Comparison of ENCODE assay signal across 8 cellular contexts in the genomic region with DNA sequence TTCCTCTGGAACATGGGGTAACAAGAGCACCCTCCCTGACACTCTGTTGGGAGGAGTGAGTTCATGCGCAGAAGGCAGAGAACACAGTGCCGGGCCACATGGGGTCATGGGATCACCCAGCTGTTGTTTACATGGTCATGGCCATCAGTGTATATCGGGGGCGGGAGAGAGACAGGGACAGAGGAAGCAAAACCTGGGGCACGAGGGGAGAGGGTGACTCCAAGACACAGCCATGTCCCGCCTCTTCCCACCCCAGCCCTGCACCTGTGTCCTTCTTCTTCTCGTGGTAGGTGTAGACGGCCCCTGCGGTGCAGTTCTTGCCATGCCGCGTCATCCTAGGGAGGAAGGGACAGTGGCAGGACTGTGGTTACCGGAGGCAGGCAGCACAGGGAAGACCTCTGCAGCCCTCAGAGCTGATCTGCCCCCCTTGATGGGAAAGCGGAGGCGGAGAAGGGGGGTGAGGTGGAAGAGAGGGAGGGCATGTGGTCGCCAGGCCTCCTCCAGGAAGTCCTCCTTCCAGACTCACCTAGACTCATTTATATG. TPM values are rescaled to one million over a fixed set of nuclear protein-coding genes. Genes with fewer than 3 reads are reported as not detected.
DNase-seq lines count a peak whose midpoint lies in the region; ATAC-seq and TF ChIP-seq lines count a peak whose summit lies in the region.
"Had no signal": no experiment of that assay in that cellular context is flagged by ENCODE, and none has a peak within 500 bp of the region (broad histone marks: within the 10 kb centered on the region; RNA-seq: fewer than 3 reads in every experiment).

No MANE protein-coding gene starts in this region.

- peak overlapping the region; percentile 41 for H3K27ac Mint-ChIP-seq in activated B cell treated with CpG ODN at 0.5 μM for 24 hours

- DNase-seq in activated B cell treated with CpG ODN at 0.5 μM for 24 hours (no peak), amygdala (lab: John Stamatoyannopoulos, UW) (peak in 34 of 56 donors; percentile 5 to 73 (median 35)), substantia nigra (lab: John Stamatoyannopoulos, UW) (peak in 43 of 49 donors; percentile 10 to 77 (median 51))
- DNase-seq: RPMI8226 had no signal

- H3K27me3 ChIP-seq in mucosa of rectum (ENCODE audit: control insufficient read depth in 2 of 2, insufficient read depth in 2 of 2, low read length in 2 of 2) = no peaks in the 10 kb centered on the region

- peak; percentile 57 for ATAC-seq in activated B cell treated with CpG ODN at 0.5 μM for 24 hours (ENCODE audit: low read depth)
- ATAC-seq in GM18517 (IDR thresholded peaks at IDR 0.05; ENCODE audit: unreplicated experiment) = no peak
- ATAC-seq in GM18867 (IDR thresholded peaks at IDR 0.05; ENCODE audit: unreplicated experiment) = no peak
- no peak for ATAC-seq in GM18873 (IDR thresholded peaks at IDR 0.05; ENCODE audit: low FRiP score, unreplicated experiment)

- peaks cover 40% of the 10 kb centered on the region for H3K4me1 Mint-ChIP-seq in activated B cell treated with CpG ODN at 0.5 μM for 24 hours

- TF ChIP-seq CTCF in activated B cell treated with CpG ODN at 0.5 μM for 24 hours (IDR thresholded peaks at IDR 0.05) = no peak

- peaks cover 47% of the 10 kb centered on the region for H3K36me3 Mint-ChIP-seq in activated B cell treated with CpG ODN at 0.5 μM for 24 hours (ENCODE audit: low read depth)

- H3K4me3 Mint-ChIP-seq in activated B cell treated with CpG ODN at 0.5 μM for 24 hours = no peak overlapping the region

- peak overlapping the region; percentile 90 to 92 for H3K27ac ChIP-seq in mucosa of rectum (ENCODE audit: low read depth in 2 of 2, low read length in 2 of 2)
- peak overlapping the region; percentile 81 for H3K27ac ChIP-seq in substantia nigra (ENCODE audit: low read depth, low read length, poor library complexity, severe bottlenecking)

- H3K9me3 ChIP-seq in mucosa of rectum (ENCODE audit: control insufficient read depth in 2 of 2, low read length in 2 of 2) = no peaks in the 10 kb centered on the region

- no peaks in the 10 kb centered on the region for H3K27me3 Mint-ChIP-seq in activated B cell treated with CpG ODN at 0.5 μM for 24 hours

- CTCF ChIA-PET in activated B cell treated with CpG ODN at 0.5 μM for 24 hours (lab: Charles Lee) = interaction anchor here (0.8 to 2.5 kb wide), 3 partner anchors 10 to 65 kb away, joined by 3 to 11 read pairs (median 6); no protein-coding TSS in a partner anchor

- POLR2A ChIA-PET in activated B cell treated with CpG ODN at 0.5 μM for 24 hours (lab: Charles Lee) = interaction anchor here (2.0 to 2.3 kb wide), 2 partner anchors 56 to 64 kb away, joined by 6 to 7 read pairs; a partner anchor contains a TSS

- peak overlapping the region; percentile 38 to 57 for H3K4me3 ChIP-seq in mucosa of rectum (ENCODE audit: low read length in 2 of 2)

- peaks cover 40 to 61% of the 10 kb centered on the region in 2 donors for H3K4me1 ChIP-seq in mucosa of rectum (ENCODE audit: control insufficient read depth in 2 of 2, insufficient read depth in 2 of 2, low read length in 2 of 2)

- H3K36me3 ChIP-seq in mucosa of rectum (ENCODE audit: control insufficient read depth in 2 of 2, insufficient read depth in 2 of 2, low read length in 2 of 2) = peaks cover 22 to 34% of the 10 kb centered on the region in 2 donors

- intact Hi-C loops in activated B cell treated with CpG ODN at 0.5 μM for 24 hours (cut with micrococcal nuclease) = no loop called here

- peak overlapping the region; percentile 63 to 66 for H3K9ac ChIP-seq in mucosa of rectum (ENCODE audit: low read depth in 1 of 2, low read length in 2 of 2)

- no peaks in the 10 kb centered on the region for H3K9me3 Mint-ChIP-seq in activated B cell treated with CpG ODN at 0.5 μM for 24 hours

RNA-seq across cellular contexts. Expression of a gene that starts 19.9 kb away (rescaled TPM):
- total RNA-seq in activated B cell treated with CpG ODN at 0.5 μM for 24 hours = 49.9 and 54.8 TPM in 2 replicates

RNA-seq across cellular contexts. Expression of a gene that starts 20.7 kb away (rescaled TPM):
- 1.8 and 2.2 TPM in 2 replicates for total RNA-seq in activated B cell treated with CpG ODN at 0.5 μM for 24 hours

RNA-seq across cellular contexts. Expression of a gene that starts 30.6 kb away (rescaled TPM):
- total RNA-seq in activated B cell treated with CpG ODN at 0.5 μM for 24 hours = 37.1 and 42.1 TPM in 2 replicates

RNA-seq across cellular contexts. Expression of a gene that starts 32.6 kb away (rescaled TPM):
- total RNA-seq in activated B cell treated with CpG ODN at 0.5 μM for 24 hours = 0.89 and 1.1 TPM in 2 replicates

RNA-seq across cellular contexts. Expression of a gene that starts 48.0 kb away (rescaled TPM):
- total RNA-seq in activated B cell treated with CpG ODN at 0.5 μM for 24 hours = 17.4 and 18.8 TPM in 2 replicates
